Comparison of ENCODE assay signal across 10 cellular contexts in genomic region chr4:14165253-14165942, GRCh38.
DNase-seq lines count a peak whose midpoint lies in the region; ATAC-seq and TF ChIP-seq lines count a peak whose summit lies in the region.
"Had no signal": no experiment of that assay in that cellular context is flagged by ENCODE, and none has a peak within 500 bp of the region (broad histone marks: within the 10 kb centered on the region; RNA-seq: fewer than 3 reads in every experiment).

No MANE protein-coding gene starts in this region.

- H3K27ac Mint-ChIP-seq in stimulated activated naive B cell treated with anti-CD40 and anti-IgM and Interleukin-4, amounts not matched to agents 10 μg/mL and 1 μg/mL and 100 μg/mL, for 72 hours: peak overlapping the region; percentile 84
- no peak overlapping the region for H3K27ac Mint-ChIP-seq in chondrocyte (ENCODE audit: unreplicated experiment)
- H3K27ac Mint-ChIP-seq: H9 had no signal

- in situ Hi-C loops in KBM-7 (cut with MboI; ENCODE audit: low pct_unique_long_range_greater_than_20kb, low sequenced_read_pairs): no loop called here

- H3K27ac ChIP-seq in left ventricle myocardium inferior (replicated peaks): no peak overlapping the region
- H3K27ac ChIP-seq: cardiac muscle cell had no signal

- H3K27me3 Mint-ChIP-seq in stimulated activated naive B cell treated with anti-CD40 and anti-IgM and Interleukin-4, amounts not matched to agents 10 μg/mL and 1 μg/mL and 100 μg/mL, for 72 hours: no peaks in the 10 kb centered on the region
- H3K27me3 Mint-ChIP-seq in chondrocyte (ENCODE audit: low read depth): peaks cover 10% of the 10 kb centered on the region

- intact Hi-C loops in Right ventricle myocardium inferior (cut with DNase I): no loop called here
- intact Hi-C loops in left ventricle myocardium inferior (cut with micrococcal nuclease): no loop called here

- peaks cover 12% of the 10 kb centered on the region for H3K4me1 ChIP-seq in left ventricle myocardium inferior

- no peaks in the 10 kb centered on the region for H3K9me3 Mint-ChIP-seq in stimulated activated naive B cell treated with anti-CD40 and anti-IgM and Interleukin-4, amounts not matched to agents 10 μg/mL and 1 μg/mL and 100 μg/mL, for 72 hours
- H3K9me3 Mint-ChIP-seq in chondrocyte (ENCODE audit: low read depth): no peaks in the 10 kb centered on the region
- H3K9me3 Mint-ChIP-seq: H9 had no signal

- no peaks in the 10 kb centered on the region for H3K27me3 ChIP-seq in left ventricle myocardium inferior (ENCODE audit: low read depth)
- H3K27me3 ChIP-seq: cardiac muscle cell had no signal

- H3K4me1 Mint-ChIP-seq in stimulated activated naive B cell treated with anti-CD40 and anti-IgM and Interleukin-4, amounts not matched to agents 10 μg/mL and 1 μg/mL and 100 μg/mL, for 72 hours: peaks cover 15 to 28% of the 10 kb centered on the region in 2 donors
- H3K4me1 Mint-ChIP-seq in chondrocyte (ENCODE audit: low read depth): peaks cover 20% of the 10 kb centered on the region

- no peaks in the 10 kb centered on the region for H3K9me3 ChIP-seq in left ventricle myocardium inferior (replicated peaks)

- ATAC-seq in Right ventricle myocardium inferior (peak; percentile 37), HG02678 (IDR thresholded peaks at IDR 0.05; ENCODE audit: unreplicated experiment) (peak; percentile 100), left lobe of liver (no peak)
- ATAC-seq in stimulated activated naive B cell treated with anti-CD40 and anti-IgM and Interleukin-4, amounts not matched to agents 10 μg/mL and 1 μg/mL and 100 μg/mL, for 72 hours (replicated peaks): peak; percentile 100

- H3K4me3 Mint-ChIP-seq in stimulated activated naive B cell treated with anti-CD40 and anti-IgM and Interleukin-4, amounts not matched to agents 10 μg/mL and 1 μg/mL and 100 μg/mL, for 72 hours: peak overlapping the region; percentile 10 to 33
- no peak overlapping the region for H3K4me3 Mint-ChIP-seq in chondrocyte (ENCODE audit: unreplicated experiment)
- H3K4me3 Mint-ChIP-seq: H9 had no signal

- no peaks in the 10 kb centered on the region for H3K36me3 Mint-ChIP-seq in stimulated activated naive B cell treated with anti-CD40 and anti-IgM and Interleukin-4, amounts not matched to agents 10 μg/mL and 1 μg/mL and 100 μg/mL, for 72 hours
- no peaks in the 10 kb centered on the region for H3K36me3 Mint-ChIP-seq in chondrocyte (ENCODE audit: low read depth)

- H3K36me3 ChIP-seq in left ventricle myocardium inferior: no peaks in the 10 kb centered on the region
- H3K36me3 ChIP-seq: cardiac muscle cell had no signal

- TF ChIP-seq CTCF in left ventricle myocardium inferior (IDR thresholded peaks at IDR 0.05; ENCODE audit: borderline replicate concordance) (no peak), chondrocyte (IDR thresholded peaks at IDR 0.05) (no peak)

- H3K4me3 ChIP-seq in left ventricle myocardium inferior: no peak overlapping the region
- H3K4me3 ChIP-seq: cardiac muscle cell had no signal

- DNase-seq in Right ventricle myocardium inferior (ENCODE audit: missing footprints) (no peak), left ventricle myocardium inferior (no peak), KBM-7 (peak; percentile 21), left lobe of liver (ENCODE audit: low spot score) (no peak), activated T-cell treated with anti-CD3 and anti-CD28 coated beads for 4 hours (no peak), chondrocyte (ENCODE audit: low spot score) (no peak)
- peak; percentile 35 for DNase-seq in stimulated activated naive B cell treated with anti-CD40 and anti-IgM and Interleukin-4, amounts not matched to agents 10 μg/mL and 1 μg/mL and 100 μg/mL, for 72 hours
- DNase-seq: H9 had no signal

Comparison
In these comparisons a context has a peak if more than half of its experiments do, and no peak if none do; other contexts are left out.
1. DNase-seq: peak in KBM-7 (single experiment) and stimulated activated naive B cell treated with anti-CD40 and anti-IgM and Interleukin-4, amounts not matched to agents 10 μg/mL and 1 μg/mL and 100 μg/mL, for 72 hours (single experiment); none in Right ventricle myocardium inferior (single experiment), left ventricle myocardium inferior (single experiment), left lobe of liver (single experiment), activated T-cell treated with anti-CD3 and anti-CD28 coated beads for 4 hours (single experiment) and chondrocyte (single experiment).